7 cellular contexts compared by ENCODE assay signal in genomic region chrX:103584606-103585005, GRCh38. TPM values are rescaled to one million over a fixed set of nuclear protein-coding genes. Genes with fewer than 3 reads are reported as not detected.
A peak's percentile ranks its signal among the peaks of the same experiment; 100 is the strongest.
DNase-seq lines count a peak whose midpoint lies in the region; ATAC-seq and TF ChIP-seq lines count a peak whose summit lies in the region.

No MANE protein-coding gene starts in this region.

- H3K9me3 ChIP-seq in DND-41 (ENCODE audit: insufficient read depth, low read length, severe bottlenecking) = no peaks in the 10 kb centered on the region
- no peaks in the 10 kb centered on the region for H3K9me3 ChIP-seq in neural cell (ENCODE audit: low read length)
- peaks cover 0 to 6% (median 0%) of the 10 kb centered on the region in 3 donors for H3K9me3 ChIP-seq in gastrocnemius medialis

- H4K20me1 ChIP-seq in DND-41 (ENCODE audit: insufficient read depth, low read length) (no peaks in the 10 kb centered on the region), neural cell (ENCODE audit: insufficient read depth) (no peaks in the 10 kb centered on the region)

- peak overlapping the region; percentile 93 for H2AFZ ChIP-seq in DND-41 (ENCODE audit: low read depth, low read length)
- peak overlapping the region; percentile 14 for H2AFZ ChIP-seq in neural cell (ENCODE audit: low read depth, low read length)

- peak overlapping the region; percentile 93 to 99 (median 98) for H3K4me3 Mint-ChIP-seq in brain

- peak overlapping the region; percentile 76 for H3K9ac ChIP-seq in DND-41 (ENCODE audit: low read depth, low read length)
- H3K9ac ChIP-seq in neural cell (ENCODE audit: low read length) = peak overlapping the region; percentile 86

- H3K79me2 ChIP-seq in DND-41 (ENCODE audit: insufficient read depth, low read length) (peaks cover 15% of the 10 kb centered on the region), neural cell (replicated peaks; ENCODE audit: insufficient read depth, low read length) (peaks cover 5% of the 10 kb centered on the region)

- no peak overlapping the region for H3K27ac ChIP-seq in DND-41 (ENCODE audit: low read length)
- H3K27ac ChIP-seq in neural cell (ENCODE audit: low read length) = peak overlapping the region; percentile 78
- peak overlapping the region in 1 of 4 donors; percentile 88 for H3K27ac ChIP-seq in gastrocnemius medialis

- H3K27ac Mint-ChIP-seq in brain = peak overlapping the region; percentile 67 to 99 (median 97)

- no peak for TF ChIP-seq RAD21 in neural cell (conservative IDR thresholded peaks at IDR 0.05)

- no peak for TF ChIP-seq EP300 in neural cell (conservative IDR thresholded peaks at IDR 0.05; ENCODE audit: poor library complexity, severe bottlenecking)

- peaks cover 0 to 10% (median 5%) of the 10 kb centered on the region in 5 experiments for H3K9me3 Mint-ChIP-seq in brain

- peaks cover 9% of the 10 kb centered on the region for H3K27me3 Mint-ChIP-seq in brain

- in situ Hi-C loops in gastrocnemius medialis (cut with MboI; ENCODE audit: low sequenced_read_pairs in 4 of 4) = no loop called here

- peaks cover 34% of the 10 kb centered on the region for H3K4me1 Mint-ChIP-seq in brain

- H3K9me2 ChIP-seq in neural cell (ENCODE audit: insufficient read depth, low read length) = no peaks in the 10 kb centered on the region

- H3K4me3 ChIP-seq in DND-41 (ENCODE audit: low read depth in 1 of 2, low read length in 2 of 2) (peak overlapping the region in 1 of 2 experiments; percentile 92; a peak in 1 of 4 replicates), neural cell (ENCODE audit: low read length) (peak overlapping the region; percentile 75), gastrocnemius medialis (peak overlapping the region in 1 of 4 donors; percentile 74)

- H3K4me2 ChIP-seq in DND-41 (ENCODE audit: insufficient read depth, low read length) (peak overlapping the region; percentile 71; the same call in 1 of the 2 replicates), neural cell (ENCODE audit: low read length) (no peak overlapping the region)

- DNase-seq in DND-41 (no peak), M059J (ENCODE audit: low read depth) (peak; percentile 9), gastrocnemius medialis (no peak)
- no peak for DNase-seq in stimulated activated CD4-positive, alpha-beta T cell treated with anti-CD3 and anti-CD28 coated beads, Interleukin-15, amount 100 ng/mL, for 24 hours

- H3K36me3 ChIP-seq in DND-41 (ENCODE audit: insufficient read depth, low read length) = peaks cover 9% of the 10 kb centered on the region; the same call in 1 of the 2 replicates
- no peaks in the 10 kb centered on the region for H3K36me3 ChIP-seq in neural cell (ENCODE audit: insufficient read depth, low read length)
- no peaks in the 10 kb centered on the region for H3K36me3 ChIP-seq in gastrocnemius medialis

- peaks cover 16% of the 10 kb centered on the region for H3K4me1 ChIP-seq in DND-41 (ENCODE audit: insufficient read depth, low read length)
- H3K4me1 ChIP-seq in gastrocnemius medialis = no peaks in the 10 kb centered on the region

- ATAC-seq in DND-41 (ENCODE audit: insufficient read depth, low read depth) = no peak
- no peak for ATAC-seq in gastrocnemius medialis
- ATAC-seq in HG02938 (IDR thresholded peaks at IDR 0.05; ENCODE audit: unreplicated experiment) = no peak

- no peak for TF ChIP-seq POLR2A in gastrocnemius medialis (IDR thresholded peaks at IDR 0.05)

- H3K27me3 ChIP-seq in DND-41 (ENCODE audit: insufficient read depth, low read length, poor library complexity) (no peaks in the 10 kb centered on the region), neural cell (ENCODE audit: insufficient read depth, low read depth, low read length) (no peaks in the 10 kb centered on the region), gastrocnemius medialis (no peaks in the 10 kb centered on the region)

- H3K36me3 Mint-ChIP-seq in brain = peaks cover 30% of the 10 kb centered on the region

- intact Hi-C loops in gastrocnemius medialis (cut with DNase I; ENCODE audit: low total_unique reads) = loop anchor here (2.0 to 5.0 kb wide), 2 partner anchors 44 to 103 kb away; partner anchors contain the start of genes MORF4L2 and TCEAL1

- TF ChIP-seq CTCF in DND-41 (IDR thresholded peaks at IDR 0.05; ENCODE audit: borderline replicate concordance, extremely low read depth, low read length, poor library complexity, severe bottlenecking) = no peak
- no peak for TF ChIP-seq CTCF in brain (conservative IDR thresholded peaks at IDR 0.05)
- TF ChIP-seq CTCF in neural cell (IDR thresholded peaks at IDR 0.05; ENCODE audit: poor library complexity, severe bottlenecking) = no peak
- no peak for TF ChIP-seq CTCF in gastrocnemius medialis (IDR thresholded peaks at IDR 0.05 in 4 of 5, conservative IDR thresholded peaks at IDR 0.05 in 1 of 5)

- no peaks in the 10 kb centered on the region for H3F3A ChIP-seq in neural cell (ENCODE audit: insufficient read depth, low read length, poor library complexity, severe bottlenecking)

TF ChIP-seq in neural cell, 6 proteins besides CTCF, POLR2A, EP300 and RAD21:
- TF ChIP-seq EZH2 (IDR thresholded peaks at IDR 0.05; ENCODE audit: borderline replicate concordance, insufficient read depth, low read length, poor library complexity, severe bottlenecking) (no peak), TAF1 (IDR thresholded peaks at IDR 0.05; ENCODE audit: low read depth) (no peak), MXI1 (conservative IDR thresholded peaks at IDR 0.05; ENCODE audit: poor library complexity, severe bottlenecking) (no peak), REST (IDR thresholded peaks at IDR 0.05; ENCODE audit: borderline replicate concordance) (no peak), POLR2AphosphoS5 (IDR thresholded peaks at IDR 0.05) (no peak), SMC3 (conservative IDR thresholded peaks at IDR 0.05; ENCODE audit: poor library complexity) (no peak)

RNA-seq across cellular contexts. Expression of gene TCEAL4, which starts 0.7 kb away (rescaled TPM):
- total RNA-seq in M059J (2014; rRNA removed; shearing (Covaris generic)) = 96.7 and 114 TPM in 2 replicates
- 126 TPM for polyA plus RNA-seq in brain (ENCODE audit: insufficient read depth, low read depth, low replicate concordance)
- 121 and 130 TPM in 2 replicates for polyA plus RNA-seq in neural cell
- polyA minus RNA-seq in neural cell = 59.4 and 74.6 TPM in 2 replicates
- total RNA-seq in gastrocnemius medialis = 10 to 100 TPM; 21.1 to 30.5 (median 28.2) TPM

RNA-seq across cellular contexts. Expression of gene TCEAL3, which starts 23.2 kb away (rescaled TPM):
- 60.1 and 77.7 TPM in 2 replicates for total RNA-seq in M059J (2014; rRNA removed; shearing (Covaris generic))
- polyA plus RNA-seq in brain (ENCODE audit: insufficient read depth, low read depth, low replicate concordance) (111 TPM), neural cell (38.2 and 42.5 TPM in 2 replicates)
- polyA minus RNA-seq in neural cell = 11.0 and 15.4 TPM in 2 replicates
- 1 to 10 TPM; 5.0 to 9.2 (median 7.1) TPM for total RNA-seq in gastrocnemius medialis

RNA-seq across cellular contexts. Expression of gene TCEAL1, which starts 44.2 kb away (rescaled TPM):
- 53.5 and 88.1 TPM in 2 replicates for total RNA-seq in M059J (2014; rRNA removed; shearing (Covaris generic))
- polyA plus RNA-seq in brain (ENCODE audit: insufficient read depth, low read depth, low replicate concordance) (28.5 TPM), neural cell (89.4 and 101 TPM in 2 replicates)
- 33.8 and 35.1 TPM in 2 replicates for polyA minus RNA-seq in neural cell
- 10 to 100 TPM; 35.7 to 54.6 (median 46.5) TPM for total RNA-seq in gastrocnemius medialis
